ENCODE assay signal across 22 cellular contexts in genomic region chr3:197482001-197482400, GRCh38.
DNase-seq lines count a peak whose midpoint lies in the region; ATAC-seq, FAIRE-seq and TF ChIP-seq lines count a peak whose summit lies in the region.
"Had no signal": no experiment of that assay in that cellular context is flagged by ENCODE, and none has a peak within 500 bp of the region (broad histone marks: within the 10 kb centered on the region; RNA-seq: fewer than 3 reads in every experiment).

No MANE protein-coding gene starts in this region.

- no peaks in the 10 kb centered on the region for H3K23me2 ChIP-seq in H1 (ENCODE audit: low read depth, low read length)

- H2AFZ ChIP-seq in H1 (ENCODE audit: low read length) (0 out of 2 replicates have a peak overlapping the region, but pooled peaks have one; percentile 10), neural progenitor cell (replicated peaks) (no peak overlapping the region), hepatocyte (no peak overlapping the region)

- H3K9me2 ChIP-seq in hepatocyte (replicated peaks; ENCODE audit: insufficient read depth) = no peaks in the 10 kb centered on the region

- no peaks in the 10 kb centered on the region for H4K20me1 ChIP-seq in H1 (replicated peaks in 1 of 2; ENCODE audit: control insufficient read depth in 1 of 2, insufficient read depth in 2 of 2, low read length in 2 of 2)
- no peaks in the 10 kb centered on the region for H4K20me1 ChIP-seq in neural progenitor cell (ENCODE audit: low read depth)
- H4K20me1 ChIP-seq in hepatocyte (ENCODE audit: insufficient read depth, poor library complexity, severe bottlenecking) = no peaks in the 10 kb centered on the region

- 0 out of 2 replicates have a peak overlapping the region, but pooled peaks have one; percentile 15 for H3K18ac ChIP-seq in H1 (ENCODE audit: extremely low read depth, low read length)

- H3K36me3 ChIP-seq in H1 (ENCODE audit: control insufficient read depth in 2 of 4, insufficient read depth in 4 of 4, low read length in 3 of 4) = no peaks in the 10 kb centered on the region
- no peaks in the 10 kb centered on the region for H3K36me3 ChIP-seq in neural progenitor cell
- no peaks in the 10 kb centered on the region for H3K36me3 ChIP-seq in hepatocyte (replicated peaks; ENCODE audit: insufficient read depth, low read depth)
- H3K36me3 ChIP-seq: heart left ventricle, ovary had no signal

- H3K9me3 Mint-ChIP-seq in neural progenitor cell = no peaks in the 10 kb centered on the region
- H3K9me3 Mint-ChIP-seq in activated T-helper 1 cell treated with anti-CD3 and anti-CD28 coated beads, Interleukin-12 subunit alpha, Interleukin-12 subunit beta, Interleukin-2, Interleukin-4 antibody, amounts not matched to agents 30 ng/mL and 10 ng/mL and 1 ng/mL, durations not matched to agents 14 hours and 24 hours and 36 hours = no peaks in the 10 kb centered on the region
- H3K9me3 Mint-ChIP-seq: T-cell had no signal

- peak overlapping the region; percentile 16 for H2BK120ac ChIP-seq in H1 (replicated peaks; ENCODE audit: low read depth, low read length)

- H3K9ac ChIP-seq in H1 (replicated peaks in 1 of 4; ENCODE audit: extremely low read depth in 1 of 4, low read depth in 3 of 4, low read length in 3 of 4) = no peak overlapping the region
- no peak overlapping the region for H3K9ac ChIP-seq in neural progenitor cell
- H3K9ac ChIP-seq: KMS-11 had no signal

- no peak overlapping the region for H3K23ac ChIP-seq in H1 (ENCODE audit: insufficient read length)

- CTCF ChIA-PET in H1 (lab: Charles Lee; ENCODE audit: partially characterized antibody) = interaction anchor here (0.8 to 2.4 kb wide), 8 partner anchors 9 to 295 kb away, joined by 3 to 8 read pairs (median 4); no protein-coding TSS in a partner anchor

- H3K79me2 ChIP-seq in H1 (ENCODE audit: control insufficient read depth in 1 of 2, insufficient read depth in 2 of 2, low read length in 2 of 2) (no peaks in the 10 kb centered on the region), neural progenitor cell (ENCODE audit: low read depth) (no peaks in the 10 kb centered on the region), hepatocyte (no peaks in the 10 kb centered on the region)

- no peak overlapping the region for H4K8ac ChIP-seq in H1 (ENCODE audit: extremely low read depth, insufficient read depth, low read length)

- H3K4me1 ChIP-seq in H1 (replicated peaks in 1 of 4; ENCODE audit: control insufficient read depth in 3 of 4, insufficient read depth in 4 of 4, low read length in 3 of 4) (peaks cover 0 to 10% (median 1%) of the 10 kb centered on the region in 4 experiments; a peak in 3 of 7 replicates), neural progenitor cell (peaks cover 13% of the 10 kb centered on the region), hepatocyte (ENCODE audit: insufficient read depth) (no peaks in the 10 kb centered on the region)

- no peaks in the 10 kb centered on the region for H3K36me3 Mint-ChIP-seq in neural progenitor cell
- H3K36me3 Mint-ChIP-seq in activated T-helper 1 cell treated with anti-CD3 and anti-CD28 coated beads, Interleukin-12 subunit alpha, Interleukin-12 subunit beta, Interleukin-2, Interleukin-4 antibody, amounts not matched to agents 30 ng/mL and 10 ng/mL and 1 ng/mL, durations not matched to agents 14 hours and 24 hours and 36 hours (ENCODE audit: low read depth) = no peaks in the 10 kb centered on the region
- H3K36me3 Mint-ChIP-seq: T-cell had no signal

- H3K27me3 ChIP-seq in H1 (replicated peaks in 1 of 4; ENCODE audit: control insufficient read depth in 3 of 4, extremely low read depth in 1 of 4, insufficient read depth in 3 of 4, low read length in 3 of 4) (no peaks in the 10 kb centered on the region), neural progenitor cell (no peaks in the 10 kb centered on the region), hepatocyte (no peaks in the 10 kb centered on the region)
- H3K27me3 ChIP-seq: ovary, testis had no signal

- peaks cover 21% of the 10 kb centered on the region for H3K4me1 Mint-ChIP-seq in neural progenitor cell
- H3K4me1 Mint-ChIP-seq in activated T-helper 1 cell treated with anti-CD3 and anti-CD28 coated beads, Interleukin-12 subunit alpha, Interleukin-12 subunit beta, Interleukin-2, Interleukin-4 antibody, amounts not matched to agents 30 ng/mL and 10 ng/mL and 1 ng/mL, durations not matched to agents 14 hours and 24 hours and 36 hours (ENCODE audit: low read depth) = no peaks in the 10 kb centered on the region
- H3K4me1 Mint-ChIP-seq: B cell, T-cell had no signal

- intact Hi-C loops in activated T-helper 1 cell treated with anti-CD3 and anti-CD28 coated beads, Interleukin-12 subunit alpha, Interleukin-12 subunit beta, Interleukin-2, Interleukin-4 antibody, amounts not matched to agents 30 ng/mL and 10 ng/mL and 1 ng/mL, durations not matched to agents 14 hours and 24 hours and 36 hours (cut with micrococcal nuclease) = no loop called here

- TF ChIP-seq CTCF in H1 (IDR thresholded peaks at IDR 0.05; ENCODE audit: control extremely low read depth in 1 of 3, insufficient read depth in 1 of 3, low read depth in 1 of 3, low read length in 3 of 3) (no peak), neural progenitor cell (IDR thresholded peaks at IDR 0.05) (no peak), hepatocyte (IDR thresholded peaks at IDR 0.05; ENCODE audit: poor library complexity) (no peak)

- H2BK20ac ChIP-seq in H1 (ENCODE audit: low read length) = no peak overlapping the region

- TF ChIP-seq POLR2A in H1 (IDR thresholded peaks at IDR 0.05; ENCODE audit: control extremely low read depth in 1 of 2, low read depth in 2 of 2, low read length in 2 of 2) = no peak

- no peak for TF ChIP-seq EP300 in H1 (IDR thresholded peaks at IDR 0.05; ENCODE audit: borderline replicate concordance in 1 of 2, low read depth in 2 of 2, low read length in 2 of 2)

- peak; percentile 44 for DNase-seq in H4 (ENCODE audit: low spot score)
- peak; percentile 18 for DNase-seq in NCI-H69 (lab: John Stamatoyannopoulos, UW)
- DNase-seq in H1 (ENCODE audit: low read depth in 1 of 2, low spot score in 2 of 2) = no peak
- DNase-seq in neural progenitor cell (ENCODE audit: low spot score) = peak; percentile 25
- no peak for DNase-seq in activated T-helper 1 cell treated with anti-CD3 and anti-CD28 coated beads, Interleukin-12 subunit alpha, Interleukin-12 subunit beta, Interleukin-2, Interleukin-4 antibody, amounts not matched to agents 30 ng/mL and 10 ng/mL and 1 ng/mL, durations not matched to agents 14 hours and 24 hours and 36 hours (ENCODE audit: low spot score)
- DNase-seq in hepatic stellate cell (ENCODE audit: low spot score) = no peak
- DNase-seq in hepatocyte (ENCODE audit: low spot score) = no peak
- DNase-seq: activated CD8-positive, alpha-beta T cell treated with anti-CD3 and anti-CD28 coated beads, Interleukin-2, amount 10 ng/mL, durations not matched to agents 7 days and 5 days; heart left ventricle; NCI-H1417; ovary; small intestine; stimulated activated CD4-positive, alpha-beta T cell treated with anti-CD3 and anti-CD28 coated beads, Interleukin-4, amount 100 ng/mL, for 4 hours; T-cell; testis had no signal

- H3K79me1 ChIP-seq in H1 (ENCODE audit: low read depth, low read length) = no peaks in the 10 kb centered on the region

- no peak for FAIRE-seq in H1 (lab: Jason Lieb, UNC)
- FAIRE-seq: D721Med, GM18507, small intestine had no signal

- no peak overlapping the region for H4K5ac ChIP-seq in H1 (ENCODE audit: insufficient read length, low read depth, low read length)

- peak overlapping the region in 1 of 2 experiments; percentile 25; a peak in 2 of 4 replicates for H3K4me2 ChIP-seq in H1 (ENCODE audit: insufficient read depth in 1 of 2, low read depth in 2 of 2, low read length in 2 of 2)
- H3K4me2 ChIP-seq in neural progenitor cell = peak overlapping the region; percentile 5
- no peak overlapping the region for H3K4me2 ChIP-seq in hepatocyte
- H3K4me2 ChIP-seq: KMS-11 had no signal

- H3K14ac ChIP-seq in H1 (ENCODE audit: insufficient read length) = no peak overlapping the region

- peaks cover 6% of the 10 kb centered on the region for H3K27me3 Mint-ChIP-seq in neural progenitor cell (ENCODE audit: insufficient read depth, low read depth)
- H3K27me3 Mint-ChIP-seq in activated T-helper 1 cell treated with anti-CD3 and anti-CD28 coated beads, Interleukin-12 subunit alpha, Interleukin-12 subunit beta, Interleukin-2, Interleukin-4 antibody, amounts not matched to agents 30 ng/mL and 10 ng/mL and 1 ng/mL, durations not matched to agents 14 hours and 24 hours and 36 hours (ENCODE audit: insufficient read depth) = peaks cover 21% of the 10 kb centered on the region

- H2AK5ac ChIP-seq in H1 (ENCODE audit: low read depth, low read length) = no peak overlapping the region

- no peak overlapping the region for H3K4ac ChIP-seq in H1 (replicated peaks; ENCODE audit: insufficient read length, low read depth, low read length)

- H3K4me3 ChIP-seq in H1 (ENCODE audit: extremely low read depth in 1 of 4, insufficient read depth in 2 of 4, low read depth in 3 of 4, low read length in 4 of 4) (no peak overlapping the region), neural progenitor cell (no peak overlapping the region), hepatocyte (no peak overlapping the region)
- H3K4me3 ChIP-seq: heart left ventricle, ovary, testis had no signal

- POLR2A ChIA-PET in H1 (lab: Charles Lee; ENCODE audit: partially characterized antibody) = no interaction called here

- TF ChIP-seq RAD21 in H1 (IDR thresholded peaks at IDR 0.05 in 1 of 2, conservative IDR thresholded peaks at IDR 0.05 in 1 of 2; ENCODE audit: low read depth in 2 of 2, low read length in 2 of 2) = no peak

- H2BK12ac ChIP-seq in H1 (ENCODE audit: low read depth, low read length) = no peak overlapping the region

- H3K4me3 Mint-ChIP-seq in neural progenitor cell = no peak overlapping the region
- no peak overlapping the region for H3K4me3 Mint-ChIP-seq in activated T-helper 1 cell treated with anti-CD3 and anti-CD28 coated beads, Interleukin-12 subunit alpha, Interleukin-12 subunit beta, Interleukin-2, Interleukin-4 antibody, amounts not matched to agents 30 ng/mL and 10 ng/mL and 1 ng/mL, durations not matched to agents 14 hours and 24 hours and 36 hours
- H3K4me3 Mint-ChIP-seq: activated CD8-positive, alpha-beta T cell treated with anti-CD3 and anti-CD28 coated beads, Interleukin-2, amount 10 ng/mL, durations not matched to agents 7 days and 5 days; B cell; T-cell had no signal

- no peak for ATAC-seq in HG03460 (IDR thresholded peaks at IDR 0.05; ENCODE audit: unreplicated experiment)
- ATAC-seq: activated CD8-positive, alpha-beta T cell treated with anti-CD3 and anti-CD28 coated beads, Interleukin-2, amount 10 ng/mL, durations not matched to agents 7 days and 5 days; heart left ventricle; T-cell had no signal

- H3K27ac ChIP-seq in H1 (ENCODE audit: low read depth, low read length) = no peak overlapping the region
- H3K27ac ChIP-seq in neural progenitor cell = no peak overlapping the region
- H3K27ac ChIP-seq in hepatocyte = no peak overlapping the region
- H3K27ac ChIP-seq: epithelial cell of prostate, heart left ventricle, KMS-11, ovary, testis, VCaP had no signal

- peaks cover 13% of the 10 kb centered on the region for H3F3A ChIP-seq in neural progenitor cell (ENCODE audit: low read depth)

- no peak overlapping the region for H3K27ac Mint-ChIP-seq in neural progenitor cell
- no peak overlapping the region for H3K27ac Mint-ChIP-seq in activated T-helper 1 cell treated with anti-CD3 and anti-CD28 coated beads, Interleukin-12 subunit alpha, Interleukin-12 subunit beta, Interleukin-2, Interleukin-4 antibody, amounts not matched to agents 30 ng/mL and 10 ng/mL and 1 ng/mL, durations not matched to agents 14 hours and 24 hours and 36 hours
- H3K27ac Mint-ChIP-seq: activated CD8-positive, alpha-beta T cell treated with anti-CD3 and anti-CD28 coated beads, Interleukin-2, amount 10 ng/mL, durations not matched to agents 7 days and 5 days; B cell; T-cell had no signal

- WGBS in H1 (ENCODE audit: extremely low coverage in 1 of 2, insufficient coverage in 1 of 2, insufficient read length in 1 of 2, insufficient replicate concordance in 2 of 2, low coverage in 1 of 2, low lambda C conversion rate in 2 of 2, missing lambda C conversion rate in 1 of 2), 2 experiments = 36% methylated on average over 4 of the region's 4 CpGs; no CpG with 5 or more reads in 1 of the 2 experiments
- 69% methylated on average over 4 of the region's 4 CpGs for WGBS in hepatocyte (ENCODE audit: low lambda C conversion rate, missing lambda C conversion rate)

- H4K91ac ChIP-seq in H1 (replicated peaks; ENCODE audit: insufficient read length, low read length) = no peak overlapping the region

- H3K56ac ChIP-seq in H1 (replicated peaks; ENCODE audit: insufficient read length, low read depth, low read length) = no peak overlapping the region

- peak overlapping the region; percentile 67; the same call in 1 of the 2 replicates for H2BK5ac ChIP-seq in H1 (ENCODE audit: low read depth, low read length)

- H2BK15ac ChIP-seq in H1 (ENCODE audit: low read length) = no peak overlapping the region

- H3K9me3 ChIP-seq in H1 (ENCODE audit: insufficient read depth in 2 of 2, low read depth in 1 of 2, low read length in 1 of 2) (no peaks in the 10 kb centered on the region), neural progenitor cell (ENCODE audit: low read depth) (no peaks in the 10 kb centered on the region), hepatocyte (ENCODE audit: low read depth) (no peaks in the 10 kb centered on the region)
- H3K9me3 ChIP-seq: heart left ventricle, ovary, testis had no signal

Comparison
In these comparisons a context has a peak if more than half of its experiments do, and no peak if none do; other contexts are left out.
1. DNase-seq: peak in H4 (single experiment), NCI-H69 (single experiment) and neural progenitor cell (single experiment); none in H1 (0 of 2), activated T-helper 1 cell treated with anti-CD3 and anti-CD28 coated beads, Interleukin-12 subunit alpha, Interleukin-12 subunit beta, Interleukin-2, Interleukin-4 antibody, amounts not matched to agents 30 ng/mL and 10 ng/mL and 1 ng/mL, durations not matched to agents 14 hours and 24 hours and 36 hours (single experiment), hepatic stellate cell (single experiment) and hepatocyte (single experiment).